9 cellular contexts compared by ENCODE assay signal in genomic region chr7:44046321-44047061, GRCh38. TPM values are rescaled to one million over a fixed set of nuclear protein-coding genes. Genes with fewer than 3 reads are reported as not detected.
DNase-seq lines count a peak whose midpoint lies in the region; ATAC-seq and TF ChIP-seq lines count a peak whose summit lies in the region.
"Had no signal": no experiment of that assay in that cellular context is flagged by ENCODE, and none has a peak within 500 bp of the region (broad histone marks: within the 10 kb centered on the region; RNA-seq: fewer than 3 reads in every experiment).

No MANE protein-coding gene starts in this region.

- intact Hi-C loops in activated CD8-positive, alpha-beta T cell treated with anti-CD3 and anti-CD28 coated beads for 36 hours (cut with micrococcal nuclease): no loop called here
- intact Hi-C loops in gastrocnemius medialis (cut with DNase I; ENCODE audit: low total_unique reads): no loop called here

- H3K27ac ChIP-seq in ACC112 (ENCODE audit: low read depth, low read length): no peak overlapping the region
- H3K27ac ChIP-seq in gastrocnemius medialis: peak overlapping the region in 2 of 4 donors; percentile 88 to 89
- H3K27ac ChIP-seq in foreskin keratinocyte: no peak overlapping the region

- in situ Hi-C loops in gastrocnemius medialis (cut with MboI; ENCODE audit: low sequenced_read_pairs in 4 of 4): no loop called here

- H3K4me1 Mint-ChIP-seq in activated CD8-positive, alpha-beta T cell treated with anti-CD3 and anti-CD28 coated beads for 36 hours (ENCODE audit: low read depth): peaks cover 61% of the 10 kb centered on the region
- H3K4me1 Mint-ChIP-seq in neural crest cell: peaks cover 33% of the 10 kb centered on the region

- H3K36me3 ChIP-seq in ACC112 (ENCODE audit: insufficient read depth, low read length) (peaks cover 22% of the 10 kb centered on the region; the same call in 1 of the 2 replicates), gastrocnemius medialis (peaks cover 0 to 28% of the 10 kb centered on the region in 2 donors)

- H3K4me3 Mint-ChIP-seq in activated CD8-positive, alpha-beta T cell treated with anti-CD3 and anti-CD28 coated beads for 36 hours: peak overlapping the region; percentile 91
- peak overlapping the region; percentile 93 for H3K4me3 Mint-ChIP-seq in neural crest cell

- POLR2A ChIA-PET in activated CD8-positive, alpha-beta T cell treated with anti-CD3 and anti-CD28 coated beads for 36 hours (lab: Charles Lee): interaction anchor here (0.6 to 5.7 kb wide), 11 partner anchors 10 to 507 kb away, joined by 3 to 54 read pairs (median 4); partner anchors contain the start of genes PGAM2 and POLD2

- TF ChIP-seq POLR2A in gastrocnemius medialis (IDR thresholded peaks at IDR 0.05): no peak

- peaks cover 54% of the 10 kb centered on the region for H3K79me2 ChIP-seq in ACC112 (ENCODE audit: control insufficient read depth, insufficient read depth, low read length, unreplicated experiment)

- no peak for TF ChIP-seq CTCF in activated CD8-positive, alpha-beta T cell treated with anti-CD3 and anti-CD28 coated beads for 36 hours (IDR thresholded peaks at IDR 0.05)
- no peak for TF ChIP-seq CTCF in neural crest cell (conservative IDR thresholded peaks at IDR 0.05)
- no peak for TF ChIP-seq CTCF in gastrocnemius medialis (IDR thresholded peaks at IDR 0.05 in 4 of 5, conservative IDR thresholded peaks at IDR 0.05 in 1 of 5)
- TF ChIP-seq CTCF in foreskin keratinocyte (conservative IDR thresholded peaks at IDR 0.05): no peak
- TF ChIP-seq CTCF in omental fat pad (IDR thresholded peaks at IDR 0.05): no peak

- ATAC-seq in GM19043 (IDR thresholded peaks at IDR 0.05; ENCODE audit: low read depth, unreplicated experiment) (peak; percentile 74), HG03354 (IDR thresholded peaks at IDR 0.05; ENCODE audit: poor library complexity, severe bottlenecking, unreplicated experiment) (peak; percentile 62), gastrocnemius medialis (no peak), foreskin keratinocyte (no peak), omental fat pad (ENCODE audit: low FRiP score) (no peak)
- peak; percentile 66 for ATAC-seq in activated CD8-positive, alpha-beta T cell treated with anti-CD3 and anti-CD28 coated beads for 36 hours

- H3K27ac Mint-ChIP-seq in activated CD8-positive, alpha-beta T cell treated with anti-CD3 and anti-CD28 coated beads for 36 hours: peak overlapping the region; percentile 91
- no peak overlapping the region for H3K27ac Mint-ChIP-seq in neural crest cell (ENCODE audit: unreplicated experiment)

- no peaks in the 10 kb centered on the region for H3K9me3 Mint-ChIP-seq in activated CD8-positive, alpha-beta T cell treated with anti-CD3 and anti-CD28 coated beads for 36 hours
- no peaks in the 10 kb centered on the region for H3K9me3 Mint-ChIP-seq in neural crest cell

- no peak overlapping the region for H2AFZ ChIP-seq in ACC112 (ENCODE audit: low read length, unreplicated experiment)

- H3K27me3 ChIP-seq in ACC112 (ENCODE audit: insufficient read depth, low read length): no peaks in the 10 kb centered on the region
- no peaks in the 10 kb centered on the region for H3K27me3 ChIP-seq in gastrocnemius medialis
- H3K27me3 ChIP-seq in foreskin keratinocyte: no peaks in the 10 kb centered on the region

- no peaks in the 10 kb centered on the region for H3K9me3 ChIP-seq in gastrocnemius medialis

- H3K4me3 ChIP-seq in ACC112 (ENCODE audit: low read depth, low read length): peak overlapping the region; percentile 82; the same call in 1 of the 2 replicates
- H3K4me3 ChIP-seq in gastrocnemius medialis: no peak overlapping the region

- H3K4me1 ChIP-seq in ACC112 (ENCODE audit: control insufficient read depth, insufficient read depth, low read length, unreplicated experiment): peaks cover 19% of the 10 kb centered on the region
- H3K4me1 ChIP-seq in gastrocnemius medialis: peaks cover 23 to 26% of the 10 kb centered on the region in 2 donors
- no peaks in the 10 kb centered on the region for H3K4me1 ChIP-seq in foreskin keratinocyte

- peaks cover 54% of the 10 kb centered on the region for H3K36me3 Mint-ChIP-seq in activated CD8-positive, alpha-beta T cell treated with anti-CD3 and anti-CD28 coated beads for 36 hours (ENCODE audit: low read depth)
- H3K36me3 Mint-ChIP-seq in neural crest cell (ENCODE audit: low read depth): peaks cover 2% of the 10 kb centered on the region

- CTCF ChIA-PET in activated CD8-positive, alpha-beta T cell treated with anti-CD3 and anti-CD28 coated beads for 36 hours (lab: Charles Lee): interaction anchor here (0.9 kb wide), 1 partner anchor 29 kb away, joined by 3 read pairs; no protein-coding TSS in a partner anchor

- DNase-seq in activated CD8-positive, alpha-beta T cell treated with anti-CD3 and anti-CD28 coated beads for 36 hours: peak; percentile 69
- DNase-seq in neural crest cell (ENCODE audit: low read depth, low spot score) (no peak), gastrocnemius medialis (no peak), foreskin keratinocyte (no peak), omental fat pad (ENCODE audit: low spot score) (no peak)

- H3K27me3 Mint-ChIP-seq in activated CD8-positive, alpha-beta T cell treated with anti-CD3 and anti-CD28 coated beads for 36 hours: no peaks in the 10 kb centered on the region
- H3K27me3 Mint-ChIP-seq in neural crest cell (ENCODE audit: low read depth): peaks cover 11% of the 10 kb centered on the region

RNA-seq across cellular contexts. Expression of gene DBNL, which starts 2.0 kb away (rescaled TPM):
- 100 to 1,000 TPM; 108 to 110 TPM for total RNA-seq in activated CD8-positive, alpha-beta T cell treated with anti-CD3 and anti-CD28 coated beads for 36 hours
- total RNA-seq in neural crest cell (74.1 and 74.6 TPM in 2 replicates), gastrocnemius medialis (10 to 100 TPM; 48.0 to 77.2 (median 56.0) TPM), foreskin keratinocyte (140 and 145 TPM in 2 replicates), omental fat pad (100 to 1,000 TPM; 106 to 160 (median 127) TPM)
- polyA plus RNA-seq in foreskin keratinocyte: 143 and 150 TPM in 2 replicates

RNA-seq across cellular contexts. Expression of gene PGAM2, which starts 18.9 kb away (rescaled TPM):
- under 1 TPM in 1 of 2 experiments, not detected in 1; 0.49 TPM for total RNA-seq in activated CD8-positive, alpha-beta T cell treated with anti-CD3 and anti-CD28 coated beads for 36 hours
- 1.8 and 2.4 TPM in 2 replicates for total RNA-seq in neural crest cell
- total RNA-seq in gastrocnemius medialis: 100 to 1,000 TPM; 129 to 355 (median 306) TPM
- total RNA-seq in foreskin keratinocyte: 0.11 TPM in 1 of 2 replicates, not detected in the other
- 0.08 TPM in 1 of 2 replicates, not detected in the other for polyA plus RNA-seq in foreskin keratinocyte
- total RNA-seq in omental fat pad: not detected

RNA-seq across cellular contexts. Expression of gene POLM, which starts 35.8 kb away (rescaled TPM):
- total RNA-seq in activated CD8-positive, alpha-beta T cell treated with anti-CD3 and anti-CD28 coated beads for 36 hours: 10 to 100 TPM; 35.4 to 37.2 TPM
- 21.5 and 26.0 TPM in 2 replicates for total RNA-seq in neural crest cell
- total RNA-seq in gastrocnemius medialis: 10 to 100 TPM; 11.1 to 34.6 (median 17.3) TPM
- 11.1 and 11.9 TPM in 2 replicates for total RNA-seq in foreskin keratinocyte
- 9.6 and 9.8 TPM in 2 replicates for polyA plus RNA-seq in foreskin keratinocyte
- 10 to 100 TPM; 10.0 to 43.5 (median 21.3) TPM for total RNA-seq in omental fat pad

RNA-seq across cellular contexts. Expression of gene SPDYE1, which starts 48.8 kb away (rescaled TPM):
- not detected for total RNA-seq in activated CD8-positive, alpha-beta T cell treated with anti-CD3 and anti-CD28 coated beads for 36 hours
- total RNA-seq in neural crest cell (not detected in 2 replicates), gastrocnemius medialis (not detected), foreskin keratinocyte (not detected in 2 replicates), omental fat pad (not detected)
- not detected in 2 replicates for polyA plus RNA-seq in foreskin keratinocyte
- total RNA-seq: myocyte had no signal

RNA-seq across cellular contexts. Expression of gene AEBP1, which starts 57.7 kb away (rescaled TPM):
- total RNA-seq in activated CD8-positive, alpha-beta T cell treated with anti-CD3 and anti-CD28 coated beads for 36 hours: 10 to 100 TPM; 29.1 to 30.4 TPM
- total RNA-seq in neural crest cell (70.5 and 72.6 TPM in 2 replicates), gastrocnemius medialis (10 to 100 TPM in 2 of 4 donors, 1 to 10 TPM in 2; 5.8 to 23.6 (median 15.9) TPM), foreskin keratinocyte (7.3 and 11.6 TPM in 2 replicates), omental fat pad (100 to 1,000 TPM in 3 of 4 donors, 10 to 100 TPM in 1; 64.9 to 209 (median 163) TPM)
- polyA plus RNA-seq in foreskin keratinocyte: 7.9 and 15.5 TPM in 2 replicates

Comparison
In these comparisons a context has a peak if more than half of its experiments do, and no peak if none do; other contexts are left out.
1. ATAC-seq: peak in GM19043 (single experiment), HG03354 (single experiment) and activated CD8-positive, alpha-beta T cell treated with anti-CD3 and anti-CD28 coated beads for 36 hours (single experiment); none in gastrocnemius medialis (0 of 2), foreskin keratinocyte (single experiment) and omental fat pad (single experiment).
2. RNA of gene PGAM2, which starts 18.9 kb away (total RNA-seq): 129 to 355 TPM in gastrocnemius medialis; 1.8 to 2.4 TPM in neural crest cell, 0.49 TPM in activated CD8-positive, alpha-beta T cell treated with anti-CD3 and anti-CD28 coated beads for 36 hours, not detected in omental fat pad and 0.11 TPM in foreskin keratinocyte; every median in the first group is over 10 times any median in the second.